Comparison of ENCODE assay signal across 19 cellular contexts in the genomic region with DNA sequence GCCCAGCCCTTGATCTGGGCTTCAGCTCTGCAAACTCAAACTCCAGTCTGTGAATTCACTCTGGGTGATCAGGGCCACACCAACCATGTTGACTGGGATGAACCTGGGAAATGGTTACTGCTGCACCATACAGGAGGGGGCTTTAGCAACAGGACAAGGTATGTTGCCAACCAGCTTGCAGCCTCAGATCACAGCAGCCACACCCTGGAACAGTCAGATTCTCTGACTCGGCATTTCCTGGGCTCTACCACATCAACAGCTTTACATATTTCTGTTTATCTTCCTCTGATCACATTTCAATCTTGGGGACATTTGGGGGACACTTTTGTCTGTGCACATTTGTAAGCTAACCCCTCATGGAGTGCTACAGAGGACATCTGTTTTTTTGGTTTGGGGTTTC.
A peak's percentile ranks its signal among the peaks of the same experiment; 100 is the strongest.
DNase-seq lines count a peak whose midpoint lies in the region; ATAC-seq and TF ChIP-seq lines count a peak whose summit lies in the region.
"Had no signal": no experiment of that assay in that cellular context is flagged by ENCODE, and none has a peak within 500 bp of the region (broad histone marks: within the 10 kb centered on the region; RNA-seq: fewer than 3 reads in every experiment).

No MANE protein-coding gene starts in this region.

- intact Hi-C loops in head of caudate nucleus (cut with DNase I): no loop called here

- H3K4me1 Mint-ChIP-seq in chondrocyte (ENCODE audit: low read depth): no peaks in the 10 kb centered on the region
- H3K4me1 Mint-ChIP-seq in nephron progenitor cell: peaks cover 56% of the 10 kb centered on the region
- H3K4me1 Mint-ChIP-seq: B cell; CD4-positive, CD25-positive, alpha-beta regulatory T cell had no signal

- peak; percentile 8 for DNase-seq in Jurkat, Clone E6-1 (ENCODE audit: low read depth, low spot score)
- DNase-seq in SW480 (ENCODE audit: low spot score) (peak; percentile 85), foreskin keratinocyte (peak; percentile 14 to 45), chondrocyte (ENCODE audit: low spot score) (no peak), NCI-H2196 treated with DMSO at 0.1 percent for 48 hours (lab: John Stamatoyannopoulos, UW; ENCODE audit: unreplicated experiment) (no peak), head of caudate nucleus (no peak), nephron progenitor cell (no peak)
- DNase-seq: Calu3; CD4-positive, CD25-positive, alpha-beta regulatory T cell; DMS79 treated with DMSO at 0.1 percent for 48 hours; MM.1S; NCI-H345; NCI-H526 treated with DMSO at 0.1 percent for 48 hours; PC-9; SHP77; SK-N-SH; T-helper 1 cell had no signal

- no peak overlapping the region for H3K4me3 ChIP-seq in Jurkat, Clone E6-1 (ENCODE audit: low read length)
- H3K4me3 ChIP-seq: GM23248, PC-9 had no signal

- H3K27ac ChIP-seq in foreskin keratinocyte: no peak overlapping the region
- H3K27ac ChIP-seq: GM23248, PC-9 had no signal

- H3K9me3 Mint-ChIP-seq in chondrocyte (ENCODE audit: low read depth) (no peaks in the 10 kb centered on the region), nephron progenitor cell (no peaks in the 10 kb centered on the region)

- H3K36me3 Mint-ChIP-seq in chondrocyte (ENCODE audit: low read depth): no peaks in the 10 kb centered on the region
- H3K36me3 Mint-ChIP-seq in nephron progenitor cell (ENCODE audit: low read depth): no peaks in the 10 kb centered on the region
- H3K36me3 Mint-ChIP-seq: CD4-positive, CD25-positive, alpha-beta regulatory T cell had no signal

- TF ChIP-seq CTCF in foreskin keratinocyte (conservative IDR thresholded peaks at IDR 0.05): no peak
- no peak for TF ChIP-seq CTCF in chondrocyte (IDR thresholded peaks at IDR 0.05)
- no peak for TF ChIP-seq CTCF in nephron progenitor cell (IDR thresholded peaks at IDR 0.05)

- peaks cover 7% of the 10 kb centered on the region for H3K27me3 Mint-ChIP-seq in chondrocyte (ENCODE audit: low read depth)
- H3K27me3 Mint-ChIP-seq in nephron progenitor cell (ENCODE audit: low read depth, poor library complexity): peaks cover 13% of the 10 kb centered on the region
- H3K27me3 Mint-ChIP-seq: B cell had no signal

- no peaks in the 10 kb centered on the region for H3K27me3 ChIP-seq in foreskin keratinocyte

- H3K4me1 ChIP-seq in foreskin keratinocyte: peaks cover 7% of the 10 kb centered on the region

- H3K27ac Mint-ChIP-seq in chondrocyte (ENCODE audit: unreplicated experiment) (no peak overlapping the region), nephron progenitor cell (no peak overlapping the region)
- H3K27ac Mint-ChIP-seq: B cell; CD4-positive, CD25-positive, alpha-beta regulatory T cell had no signal

- H3K4me3 Mint-ChIP-seq in chondrocyte (ENCODE audit: unreplicated experiment): no peak overlapping the region
- H3K4me3 Mint-ChIP-seq in nephron progenitor cell: no peak overlapping the region
- H3K4me3 Mint-ChIP-seq: B cell; CD4-positive, CD25-positive, alpha-beta regulatory T cell had no signal

- ATAC-seq in foreskin keratinocyte: peak; percentile 51

Comparison
In these comparisons a context has a peak if more than half of its experiments do, and no peak if none do; other contexts are left out.
1. DNase-seq: peak in Jurkat, Clone E6-1 (single experiment), SW480 (single experiment) and foreskin keratinocyte (2 of 2); none in chondrocyte (single experiment), NCI-H2196 treated with DMSO at 0.1 percent for 48 hours (single experiment), head of caudate nucleus (0 of 42) and nephron progenitor cell (single experiment).